ENCODE assay signal across 16 cellular contexts in the genomic region with DNA sequence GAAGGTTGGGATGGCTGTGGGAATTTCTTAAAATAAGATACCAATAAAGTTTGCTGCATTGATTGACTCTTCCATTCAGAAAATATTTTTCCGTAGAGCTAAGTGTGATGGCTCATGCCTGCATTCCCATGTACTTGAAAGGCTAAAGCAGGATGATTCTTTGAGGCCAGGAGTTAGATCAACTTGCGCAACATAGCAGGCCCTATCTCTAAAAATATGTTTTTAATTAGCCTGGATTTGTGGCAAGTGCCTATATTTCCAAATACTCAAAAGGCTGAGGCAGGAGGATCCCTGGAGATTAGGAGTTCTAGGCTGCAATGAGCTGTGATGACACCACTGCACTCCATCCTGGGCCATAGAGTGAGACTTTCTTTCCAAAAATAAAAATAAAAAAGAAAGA.
"Had no signal": no experiment of that assay in that cellular context is flagged by ENCODE, and none has a peak within 500 bp of the region (broad histone marks: within the 10 kb centered on the region; RNA-seq: fewer than 3 reads in every experiment).

No MANE protein-coding gene starts in this region.

- H3K27ac ChIP-seq: foreskin keratinocyte, tibial nerve, vagina had no signal

- H3K36me3 ChIP-seq: tibial nerve, vagina had no signal

- H3K4me1 Mint-ChIP-seq: activated CD4-positive, alpha-beta memory T cell treated with anti-CD3 and anti-CD28 coated beads, Interleukin-2, amount 10 ng/mL, durations not matched to agents 7 days and 5 days; stimulated activated naive B cell treated with anti-CD40 and anti-IgM and Interleukin-4, amounts not matched to agents 10 μg/mL and 1 μg/mL and 100 μg/mL, for 72 hours; WTC11 had no signal

- H3K4me3 Mint-ChIP-seq: activated CD4-positive, alpha-beta memory T cell treated with anti-CD3 and anti-CD28 coated beads, Interleukin-2, amount 10 ng/mL, durations not matched to agents 7 days and 5 days; activated T-cell treated with anti-CD3 and anti-CD28 coated beads, Interleukin-2, amount 50 U/mL, for 4 hours; natural killer cell treated with Interleukin-12 subunit alpha and Interleukin-12 subunit beta and Interleukin-15 and Interleukin-18, amount 100 ng/mL, for 72 hours; stimulated activated naive B cell treated with anti-CD40 and anti-IgM and Interleukin-4, amounts not matched to agents 10 μg/mL and 1 μg/mL and 100 μg/mL, for 72 hours; T-helper 1 cell treated with Interleukin-12 subunit alpha and Interleukin-12 subunit beta and Interleukin-4 antibody, amounts not matched to agents 30 μg/mL and 1 μg/mL, for 36 hours; WTC11 had no signal

- H3K27me3 ChIP-seq: tibial nerve, vagina had no signal

- H3K9me3 ChIP-seq: vagina had no signal

- H3K4me3 ChIP-seq: tibial nerve, vagina had no signal

- H3K4me1 ChIP-seq: foreskin keratinocyte, tibial nerve, vagina had no signal

- H3K27me3 Mint-ChIP-seq: activated CD4-positive, alpha-beta memory T cell treated with anti-CD3 and anti-CD28 coated beads, Interleukin-2, amount 10 ng/mL, durations not matched to agents 7 days and 5 days; natural killer cell treated with Interleukin-12 subunit alpha and Interleukin-12 subunit beta and Interleukin-15 and Interleukin-18, amount 100 ng/mL, for 72 hours; stimulated activated naive B cell treated with anti-CD40 and anti-IgM and Interleukin-4, amounts not matched to agents 10 μg/mL and 1 μg/mL and 100 μg/mL, for 72 hours had no signal

- DNase-seq: activated CD4-positive, alpha-beta memory T cell treated with anti-CD3 and anti-CD28 coated beads, Interleukin-2, amount 10 ng/mL, durations not matched to agents 7 days and 5 days; activated CD4-positive, alpha-beta T cell treated with anti-CD3 and anti-CD28 coated beads for 4 hours; activated effector memory CD4-positive, alpha-beta T cell treated with Interleukin-2 at 50 U/mL for 16 hours; activated T-cell treated with anti-CD3 and anti-CD28 coated beads, Interleukin-2, amount 50 U/mL, for 4 hours; anterior cingulate cortex; foreskin keratinocyte; glutamatergic neuron; mesenchymal stem cell; stimulated activated CD4-positive, alpha-beta T cell treated with anti-CD3 and anti-CD28 coated beads, Interleukin-2, amount 100 ng/mL, for 48 hours; stimulated activated naive B cell treated with anti-CD40 and anti-IgM and Interleukin-4, amounts not matched to agents 10 μg/mL and 1 μg/mL and 100 μg/mL, for 72 hours had no signal

- ATAC-seq: activated naive CD4-positive, alpha-beta T cell treated with anti-CD3 and anti-CD28 coated beads, Interleukin-2, amount 50 U/mL, for 72 hours; activated T-cell treated with anti-CD3 and anti-CD28 coated beads, Interleukin-2, amount 50 U/mL, for 4 hours; foreskin keratinocyte; natural killer cell treated with Interleukin-12 subunit alpha and Interleukin-12 subunit beta and Interleukin-15 and Interleukin-18, amount 100 ng/mL, for 72 hours; stimulated activated naive B cell treated with anti-CD40 and anti-IgM and Interleukin-4, amounts not matched to agents 10 μg/mL and 1 μg/mL and 100 μg/mL, for 72 hours; WTC11 had no signal

- H3K27ac Mint-ChIP-seq: activated CD4-positive, alpha-beta memory T cell treated with anti-CD3 and anti-CD28 coated beads, Interleukin-2, amount 10 ng/mL, durations not matched to agents 7 days and 5 days; activated naive CD4-positive, alpha-beta T cell treated with anti-CD3 and anti-CD28 coated beads, Interleukin-2, amount 50 U/mL, for 72 hours; natural killer cell treated with Interleukin-12 subunit alpha and Interleukin-12 subunit beta and Interleukin-15 and Interleukin-18, amount 100 ng/mL, for 72 hours; stimulated activated naive B cell treated with anti-CD40 and anti-IgM and Interleukin-4, amounts not matched to agents 10 μg/mL and 1 μg/mL and 100 μg/mL, for 72 hours; T-helper 1 cell treated with Interleukin-12 subunit alpha and Interleukin-12 subunit beta and Interleukin-4 antibody, amounts not matched to agents 30 μg/mL and 1 μg/mL, for 36 hours; WTC11 had no signal

- H3K36me3 Mint-ChIP-seq: activated naive CD4-positive, alpha-beta T cell treated with anti-CD3 and anti-CD28 coated beads, Interleukin-2, amount 50 U/mL, for 72 hours; natural killer cell treated with Interleukin-12 subunit alpha and Interleukin-12 subunit beta and Interleukin-15 and Interleukin-18, amount 100 ng/mL, for 72 hours; stimulated activated naive B cell treated with anti-CD40 and anti-IgM and Interleukin-4, amounts not matched to agents 10 μg/mL and 1 μg/mL and 100 μg/mL, for 72 hours had no signal
